11 cellular contexts compared by ENCODE assay signal in the genomic region with DNA sequence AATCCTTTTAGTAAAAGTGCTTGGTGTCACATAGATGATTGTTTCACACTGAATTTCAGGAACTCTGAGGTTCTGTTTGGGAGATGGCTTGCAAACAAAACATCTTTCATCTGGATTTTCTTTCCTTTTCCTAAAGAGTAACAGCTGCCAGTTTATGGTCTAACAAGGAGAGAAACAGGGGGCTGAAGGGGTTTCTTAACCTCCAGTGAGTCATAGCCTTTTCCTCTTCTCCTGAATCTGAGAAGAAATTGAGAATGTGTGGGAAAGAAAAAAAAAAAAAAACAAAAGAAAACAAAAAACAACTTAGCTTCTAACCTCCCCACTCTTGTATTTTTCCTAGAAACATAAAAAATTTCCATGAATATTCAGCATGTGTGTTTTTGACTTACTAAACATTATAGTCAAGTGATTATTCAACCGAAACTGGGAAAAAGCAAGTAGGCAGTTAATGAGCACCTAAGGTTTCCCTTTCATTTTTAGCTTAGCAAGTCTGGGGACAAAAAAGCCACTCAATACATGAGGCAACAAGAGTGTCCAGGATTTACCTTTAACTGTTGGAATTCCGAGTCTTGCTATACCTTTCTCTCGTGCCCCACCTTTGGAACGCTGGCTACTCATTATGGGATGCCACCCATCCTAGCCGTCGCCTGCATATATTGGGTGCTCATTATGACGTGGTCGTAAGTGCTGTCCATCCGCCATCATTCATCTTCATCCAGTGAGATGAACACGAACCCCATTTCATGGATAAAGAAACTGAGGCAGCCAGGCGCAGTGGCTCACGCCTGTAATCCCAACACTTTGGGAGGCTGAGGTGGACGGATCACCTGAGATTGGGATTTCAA. TPM values are rescaled to one million over a fixed set of nuclear protein-coding genes. Genes with fewer than 3 reads are reported as not detected.
DNase-seq lines count a peak whose midpoint lies in the region; ATAC-seq and TF ChIP-seq lines count a peak whose summit lies in the region.
"Had no signal": no experiment of that assay in that cellular context is flagged by ENCODE, and none has a peak within 500 bp of the region (broad histone marks: within the 10 kb centered on the region; RNA-seq: fewer than 3 reads in every experiment).

No MANE protein-coding gene starts in this region.

- no peak for DNase-seq in activated T-cell treated with anti-CD3 and anti-CD28 coated beads, Interleukin-2, amount 50 U/mL, for 4 hours
- DNase-seq in activated T-cell treated with anti-CD3 and anti-CD28 coated beads for 4 hours, result no peak
- no peak for DNase-seq in RWPE2 (ENCODE audit: low spot score)
- DNase-seq in fibroblast of mammary gland (ENCODE audit: low read depth), result peak; percentile 7
- DNase-seq in stimulated activated effector memory CD8-positive, alpha-beta T cell treated with anti-CD3 and anti-CD28 coated beads, Interleukin-12 subunit alpha, Interleukin-12 subunit beta, amount 100 ng/mL, for 72 hours (ENCODE audit: low spot score in 2 of 2), result no peak
- no peak for DNase-seq in body of pancreas
- DNase-seq in esophagus muscularis mucosa (ENCODE audit: extremely low spot score), result no peak
- DNase-seq in tibial artery, result no peak
- DNase-seq: esophagus squamous epithelium, left lung had no signal

- H3K9me3 ChIP-seq in RWPE2 (ENCODE audit: severe bottlenecking) (no peaks in the 10 kb centered on the region), body of pancreas (no peaks in the 10 kb centered on the region), esophagus muscularis mucosa (no peaks in the 10 kb centered on the region), tibial artery (no peaks in the 10 kb centered on the region)
- H3K9me3 ChIP-seq: esophagus squamous epithelium, left lung had no signal

- WGBS in body of pancreas, 2 donors, result 74 to 81% methylated on average over 13 of the region's 13 CpGs
- WGBS in esophagus muscularis mucosa, result 87% methylated on average over 13 of the region's 13 CpGs

- H3K27ac ChIP-seq in RWPE2 (ENCODE audit: poor library complexity, severe bottlenecking) (peak overlapping the region; percentile 65), body of pancreas (no peak overlapping the region), esophagus muscularis mucosa (replicated peaks in 1 of 4) (no peak overlapping the region), tibial artery (no peak overlapping the region)
- H3K27ac ChIP-seq: esophagus squamous epithelium, left lung had no signal

- TF ChIP-seq EP300 in esophagus muscularis mucosa (IDR thresholded peaks at IDR 0.05), result no peak

- H3K4me3 Mint-ChIP-seq in activated T-cell treated with anti-CD3 and anti-CD28 coated beads, Interleukin-2, amount 50 U/mL, for 4 hours, result peak overlapping the region; percentile 79
- peak overlapping the region; percentile 84 for H3K4me3 Mint-ChIP-seq in stimulated activated effector memory CD8-positive, alpha-beta T cell treated with anti-CD3 and anti-CD28 coated beads, Interleukin-12 subunit alpha, Interleukin-12 subunit beta, amount 100 ng/mL, for 72 hours

- TF ChIP-seq POLR2A in body of pancreas (IDR thresholded peaks at IDR 0.05), result no peak
- no peak for TF ChIP-seq POLR2A in esophagus muscularis mucosa (IDR thresholded peaks at IDR 0.05; ENCODE audit: low read depth)

- peak overlapping the region; percentile 75 for H3K27ac Mint-ChIP-seq in stimulated activated effector memory CD8-positive, alpha-beta T cell treated with anti-CD3 and anti-CD28 coated beads, Interleukin-12 subunit alpha, Interleukin-12 subunit beta, amount 100 ng/mL, for 72 hours

- TF ChIP-seq CTCF in RWPE2 (IDR thresholded peaks at IDR 0.05; ENCODE audit: poor library complexity, severe bottlenecking), result no peak
- TF ChIP-seq CTCF in fibroblast of mammary gland (conservative IDR thresholded peaks at IDR 0.05; ENCODE audit: control insufficient read depth, insufficient read depth, low read depth, low read length), result no peak
- no peak for TF ChIP-seq CTCF in body of pancreas (IDR thresholded peaks at IDR 0.05)
- TF ChIP-seq CTCF in esophagus muscularis mucosa (IDR thresholded peaks at IDR 0.05), result no peak
- no peak for TF ChIP-seq CTCF in tibial artery (IDR thresholded peaks at IDR 0.05)

- intact Hi-C loops in body of pancreas (cut with DNase I), result no loop called here
- intact Hi-C loops in esophagus muscularis mucosa (cut with DNase I), result no loop called here
- intact Hi-C loops in tibial artery (cut with DNase I; ENCODE audit: low total_unique reads), result no loop called here

- peaks cover 17% of the 10 kb centered on the region for H3K4me1 ChIP-seq in RWPE2 (ENCODE audit: insufficient read depth, poor library complexity, severe bottlenecking)
- H3K4me1 ChIP-seq in body of pancreas, result peaks cover 14% of the 10 kb centered on the region
- peaks cover 8 to 17% (median 14%) of the 10 kb centered on the region in 4 donors for H3K4me1 ChIP-seq in esophagus muscularis mucosa
- H3K4me1 ChIP-seq in tibial artery, result peaks cover 0 to 17% (median 8%) of the 10 kb centered on the region in 4 donors

- no peak for ATAC-seq in activated T-cell treated with anti-CD3 and anti-CD28 coated beads, Interleukin-2, amount 50 U/mL, for 4 hours
- ATAC-seq in RWPE2 (ENCODE audit: low read depth) (no peak), body of pancreas (no peak)
- ATAC-seq in stimulated activated effector memory CD8-positive, alpha-beta T cell treated with anti-CD3 and anti-CD28 coated beads, Interleukin-12 subunit alpha, Interleukin-12 subunit beta, amount 100 ng/mL, for 72 hours, result peak; percentile 4
- ATAC-seq: left lung had no signal

- H3K36me3 ChIP-seq in RWPE2 (ENCODE audit: low read depth), result peaks cover 2% of the 10 kb centered on the region; the same call in 1 of the 2 replicates
- H3K36me3 ChIP-seq in body of pancreas (replicated peaks in 1 of 2; ENCODE audit: insufficient read depth in 1 of 2, low read depth in 2 of 2), result no peaks in the 10 kb centered on the region
- H3K36me3 ChIP-seq in esophagus muscularis mucosa, result no peaks in the 10 kb centered on the region
- H3K36me3 ChIP-seq in tibial artery, result no peaks in the 10 kb centered on the region
- H3K36me3 ChIP-seq: esophagus squamous epithelium had no signal

- H3K4me3 ChIP-seq in RWPE2 (ENCODE audit: severe bottlenecking), result no peak overlapping the region
- no peak overlapping the region for H3K4me3 ChIP-seq in fibroblast of mammary gland (ENCODE audit: control insufficient read depth, low read depth, low read length)
- H3K4me3 ChIP-seq in body of pancreas, result no peak overlapping the region
- no peak overlapping the region for H3K4me3 ChIP-seq in esophagus muscularis mucosa
- no peak overlapping the region for H3K4me3 ChIP-seq in tibial artery
- H3K4me3 ChIP-seq: esophagus squamous epithelium, left lung, smooth muscle cell had no signal

- no peaks in the 10 kb centered on the region for H3K27me3 Mint-ChIP-seq in activated T-cell treated with anti-CD3 and anti-CD28 coated beads, Interleukin-2, amount 50 U/mL, for 4 hours (ENCODE audit: low read depth)

- H3K9me3 Mint-ChIP-seq in activated T-cell treated with anti-CD3 and anti-CD28 coated beads, Interleukin-2, amount 50 U/mL, for 4 hours, result no peaks in the 10 kb centered on the region
- H3K9me3 Mint-ChIP-seq in stimulated activated effector memory CD8-positive, alpha-beta T cell treated with anti-CD3 and anti-CD28 coated beads, Interleukin-12 subunit alpha, Interleukin-12 subunit beta, amount 100 ng/mL, for 72 hours, result no peaks in the 10 kb centered on the region

- peaks cover 59% of the 10 kb centered on the region for H3K4me1 Mint-ChIP-seq in activated T-cell treated with anti-CD3 and anti-CD28 coated beads, Interleukin-2, amount 50 U/mL, for 4 hours (ENCODE audit: low read depth)
- peaks cover 68% of the 10 kb centered on the region for H3K4me1 Mint-ChIP-seq in stimulated activated effector memory CD8-positive, alpha-beta T cell treated with anti-CD3 and anti-CD28 coated beads, Interleukin-12 subunit alpha, Interleukin-12 subunit beta, amount 100 ng/mL, for 72 hours

- no peaks in the 10 kb centered on the region for H3K27me3 ChIP-seq in RWPE2 (ENCODE audit: insufficient read depth, poor library complexity, severe bottlenecking)
- H3K27me3 ChIP-seq in body of pancreas, result no peaks in the 10 kb centered on the region
- peaks cover 0 to 31% (median 0%) of the 10 kb centered on the region in 4 donors for H3K27me3 ChIP-seq in esophagus muscularis mucosa
- H3K27me3 ChIP-seq in tibial artery, result peaks cover 0 to 40% of the 10 kb centered on the region in 2 donors
- H3K27me3 ChIP-seq: left lung had no signal

- H3K36me3 Mint-ChIP-seq in activated T-cell treated with anti-CD3 and anti-CD28 coated beads, Interleukin-2, amount 50 U/mL, for 4 hours (ENCODE audit: insufficient read depth), result peaks cover 16% of the 10 kb centered on the region
- peaks cover 65% of the 10 kb centered on the region for H3K36me3 Mint-ChIP-seq in stimulated activated effector memory CD8-positive, alpha-beta T cell treated with anti-CD3 and anti-CD28 coated beads, Interleukin-12 subunit alpha, Interleukin-12 subunit beta, amount 100 ng/mL, for 72 hours

RNA-seq across cellular contexts. Expression of gene ASPHD2, which starts 2.3 kb away (rescaled TPM):
- total RNA-seq in activated T-cell treated with anti-CD3 and anti-CD28 coated beads, Interleukin-2, amount 50 U/mL, for 4 hours, result 10 to 100 TPM in 1 of 3 donors, 1 to 10 TPM in 2; 8.2 to 10.4 (median 8.9) TPM
- total RNA-seq in body of pancreas, result 1 to 10 TPM in 1 of 2 donors, under 1 TPM in 1; 0.33 to 1.6 TPM
- 1 to 10 TPM in 2 of 4 donors, under 1 TPM in 2; 0.42 to 1.1 (median 0.88) TPM for total RNA-seq in esophagus muscularis mucosa

RNA-seq across cellular contexts. Expression of gene HPS4, which starts 52.2 kb away (rescaled TPM):
- 10 to 100 TPM; 30.8 to 34.1 (median 33.8) TPM for total RNA-seq in activated T-cell treated with anti-CD3 and anti-CD28 coated beads, Interleukin-2, amount 50 U/mL, for 4 hours
- total RNA-seq in body of pancreas (10 to 100 TPM; 28.3 to 42.5 TPM), esophagus muscularis mucosa (10 to 100 TPM; 15.4 to 17.9 (median 17.5) TPM)

RNA-seq across cellular contexts. Expression of gene SRRD, which starts 52.3 kb away (rescaled TPM):
- total RNA-seq in activated T-cell treated with anti-CD3 and anti-CD28 coated beads, Interleukin-2, amount 50 U/mL, for 4 hours, result 10 to 100 TPM; 32.5 to 40.4 (median 40.2) TPM
- total RNA-seq in body of pancreas, result 1 to 10 TPM; 5.3 to 7.5 TPM
- 10 to 100 TPM; 12.7 to 20.5 (median 15.2) TPM for total RNA-seq in esophagus muscularis mucosa
